In the genomic region with DNA sequence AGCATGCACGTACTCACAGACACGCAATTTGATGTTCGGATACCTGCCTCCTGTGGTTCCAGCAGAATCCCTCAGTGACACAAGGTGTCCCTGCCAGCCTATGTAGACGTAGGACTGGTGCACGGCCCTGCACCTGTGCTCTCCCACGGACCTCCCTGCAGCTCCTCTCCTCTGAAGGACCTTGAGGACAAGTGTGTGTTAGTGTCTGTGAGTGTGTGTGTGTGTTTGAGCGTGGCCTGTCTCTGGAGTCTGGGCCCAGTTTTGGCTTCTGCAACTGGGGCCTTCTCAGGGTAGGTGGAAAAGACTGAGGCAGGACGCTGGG, we compare ENCODE assay signal across 10 cellular contexts. TPM values are rescaled to one million over a fixed set of nuclear protein-coding genes. Genes with fewer than 3 reads are reported as not detected.
DNase-seq lines count a peak whose midpoint lies in the region; ATAC-seq and TF ChIP-seq lines count a peak whose summit lies in the region.
"Had no signal": no experiment of that assay in that cellular context is flagged by ENCODE, and none has a peak within 500 bp of the region (broad histone marks: within the 10 kb centered on the region; RNA-seq: fewer than 3 reads in every experiment).

No MANE protein-coding gene starts in this region.

- H3K9me3 Mint-ChIP-seq in activated CD4-positive, alpha-beta memory T cell treated with anti-CD3 and anti-CD28 coated beads, Interleukin-2, amount 10 ng/mL, durations not matched to agents 7 days and 5 days: no peaks in the 10 kb centered on the region
- H3K9me3 Mint-ChIP-seq in stimulated activated effector memory CD8-positive, alpha-beta T cell treated with anti-CD3 and anti-CD28 coated beads, Interleukin-12 subunit alpha, Interleukin-12 subunit beta, amount 100 ng/mL, for 72 hours: no peaks in the 10 kb centered on the region

- POLR2A ChIA-PET in activated CD4-positive, alpha-beta memory T cell treated with anti-CD3 and anti-CD28 coated beads, Interleukin-2, amount 10 ng/mL, durations not matched to agents 7 days and 5 days (lab: Charles Lee): no interaction called here

- peaks cover 10% of the 10 kb centered on the region for H3K4me1 Mint-ChIP-seq in activated CD4-positive, alpha-beta memory T cell treated with anti-CD3 and anti-CD28 coated beads, Interleukin-2, amount 10 ng/mL, durations not matched to agents 7 days and 5 days
- H3K4me1 Mint-ChIP-seq in stimulated activated effector memory CD8-positive, alpha-beta T cell treated with anti-CD3 and anti-CD28 coated beads, Interleukin-12 subunit alpha, Interleukin-12 subunit beta, amount 100 ng/mL, for 72 hours: peaks cover 14% of the 10 kb centered on the region

- H3K36me3 ChIP-seq in hepatocyte (replicated peaks; ENCODE audit: insufficient read depth, low read depth): no peaks in the 10 kb centered on the region
- H3K36me3 ChIP-seq: colonic mucosa had no signal

- no peak overlapping the region for H2AFZ ChIP-seq in hepatocyte

- H3K27ac Mint-ChIP-seq in activated CD4-positive, alpha-beta memory T cell treated with anti-CD3 and anti-CD28 coated beads, Interleukin-2, amount 10 ng/mL, durations not matched to agents 7 days and 5 days: no peak overlapping the region
- no peak overlapping the region for H3K27ac Mint-ChIP-seq in stimulated activated effector memory CD8-positive, alpha-beta T cell treated with anti-CD3 and anti-CD28 coated beads, Interleukin-12 subunit alpha, Interleukin-12 subunit beta, amount 100 ng/mL, for 72 hours

- no peak for TF ChIP-seq CTCF in hepatocyte (IDR thresholded peaks at IDR 0.05; ENCODE audit: poor library complexity)

- no peaks in the 10 kb centered on the region for H4K20me1 ChIP-seq in hepatocyte (ENCODE audit: insufficient read depth, poor library complexity, severe bottlenecking)

- no peak overlapping the region for H3K27ac ChIP-seq in hepatocyte
- H3K27ac ChIP-seq: 22Rv1, colonic mucosa had no signal

- H3K4me3 ChIP-seq in hepatocyte: no peak overlapping the region

- H3K36me3 Mint-ChIP-seq in activated CD4-positive, alpha-beta memory T cell treated with anti-CD3 and anti-CD28 coated beads, Interleukin-2, amount 10 ng/mL, durations not matched to agents 7 days and 5 days (ENCODE audit: low read depth): peaks cover 2% of the 10 kb centered on the region
- peaks cover 5% of the 10 kb centered on the region for H3K36me3 Mint-ChIP-seq in stimulated activated effector memory CD8-positive, alpha-beta T cell treated with anti-CD3 and anti-CD28 coated beads, Interleukin-12 subunit alpha, Interleukin-12 subunit beta, amount 100 ng/mL, for 72 hours

- H3K27me3 ChIP-seq in hepatocyte: peaks cover 80% of the 10 kb centered on the region

- H3K9me2 ChIP-seq in hepatocyte (replicated peaks; ENCODE audit: insufficient read depth): no peaks in the 10 kb centered on the region

- H3K9me3 ChIP-seq in hepatocyte (ENCODE audit: low read depth): no peaks in the 10 kb centered on the region
- H3K9me3 ChIP-seq: colonic mucosa had no signal

- peak overlapping the region; percentile 97 for H3K4me2 ChIP-seq in hepatocyte

- WGBS in hepatocyte (ENCODE audit: low lambda C conversion rate, missing lambda C conversion rate): 31% methylated on average over 8 of the region's 8 CpGs

- peak overlapping the region; percentile 56 for H3K4me3 Mint-ChIP-seq in activated CD4-positive, alpha-beta memory T cell treated with anti-CD3 and anti-CD28 coated beads, Interleukin-2, amount 10 ng/mL, durations not matched to agents 7 days and 5 days
- H3K4me3 Mint-ChIP-seq in stimulated activated effector memory CD8-positive, alpha-beta T cell treated with anti-CD3 and anti-CD28 coated beads, Interleukin-12 subunit alpha, Interleukin-12 subunit beta, amount 100 ng/mL, for 72 hours: peak overlapping the region; percentile 64

- H3K4me1 ChIP-seq in hepatocyte (ENCODE audit: insufficient read depth): peaks cover 7% of the 10 kb centered on the region

- peaks cover 55% of the 10 kb centered on the region for H3K27me3 Mint-ChIP-seq in activated CD4-positive, alpha-beta memory T cell treated with anti-CD3 and anti-CD28 coated beads, Interleukin-2, amount 10 ng/mL, durations not matched to agents 7 days and 5 days

- CTCF ChIA-PET in activated CD4-positive, alpha-beta memory T cell treated with anti-CD3 and anti-CD28 coated beads, Interleukin-2, amount 10 ng/mL, durations not matched to agents 7 days and 5 days (lab: Charles Lee): no interaction called here

- DNase-seq in DMS53 (lab: John Stamatoyannopoulos, UW) (peak; percentile 70), DMS53 treated with DMSO at 0.1 percent for 48 hours (lab: John Stamatoyannopoulos, UW; ENCODE audit: unreplicated experiment) (no peak), hepatocyte (ENCODE audit: low spot score) (no peak)
- no peak for DNase-seq in activated CD4-positive, alpha-beta memory T cell treated with anti-CD3 and anti-CD28 coated beads, Interleukin-2, amount 10 ng/mL, durations not matched to agents 7 days and 5 days
- DNase-seq in stimulated activated effector memory CD8-positive, alpha-beta T cell treated with anti-CD3 and anti-CD28 coated beads, Interleukin-12 subunit alpha, Interleukin-12 subunit beta, amount 100 ng/mL, for 72 hours (ENCODE audit: low spot score in 2 of 2): no peak
- DNase-seq: colonic mucosa had no signal

- H3K79me2 ChIP-seq in hepatocyte: no peaks in the 10 kb centered on the region

- ATAC-seq in stimulated activated effector memory CD8-positive, alpha-beta T cell treated with anti-CD3 and anti-CD28 coated beads, Interleukin-12 subunit alpha, Interleukin-12 subunit beta, amount 100 ng/mL, for 72 hours: no peak
- no peak for ATAC-seq in HG03521 (IDR thresholded peaks at IDR 0.05; ENCODE audit: unreplicated experiment)
- no peak for ATAC-seq in HG03039 (IDR thresholded peaks at IDR 0.05; ENCODE audit: unreplicated experiment)
- ATAC-seq in HG03432 (IDR thresholded peaks at IDR 0.05; ENCODE audit: unreplicated experiment): no peak

RNA-seq across cellular contexts. Expression of gene DMBX1, which starts 22.5 kb away (rescaled TPM):
- under 1 TPM; 0.30 to 0.38 TPM for total RNA-seq in activated CD4-positive, alpha-beta memory T cell treated with anti-CD3 and anti-CD28 coated beads, Interleukin-2, amount 10 ng/mL, durations not matched to agents 7 days and 5 days
- total RNA-seq in hepatocyte: not detected in 2 replicates
- 0.32 TPM in 1 of 2 replicates, not detected in the other for polyA plus RNA-seq in hepatocyte
- total RNA-seq: colonic mucosa had no signal
